12 cellular contexts compared by ENCODE assay signal in the genomic region with DNA sequence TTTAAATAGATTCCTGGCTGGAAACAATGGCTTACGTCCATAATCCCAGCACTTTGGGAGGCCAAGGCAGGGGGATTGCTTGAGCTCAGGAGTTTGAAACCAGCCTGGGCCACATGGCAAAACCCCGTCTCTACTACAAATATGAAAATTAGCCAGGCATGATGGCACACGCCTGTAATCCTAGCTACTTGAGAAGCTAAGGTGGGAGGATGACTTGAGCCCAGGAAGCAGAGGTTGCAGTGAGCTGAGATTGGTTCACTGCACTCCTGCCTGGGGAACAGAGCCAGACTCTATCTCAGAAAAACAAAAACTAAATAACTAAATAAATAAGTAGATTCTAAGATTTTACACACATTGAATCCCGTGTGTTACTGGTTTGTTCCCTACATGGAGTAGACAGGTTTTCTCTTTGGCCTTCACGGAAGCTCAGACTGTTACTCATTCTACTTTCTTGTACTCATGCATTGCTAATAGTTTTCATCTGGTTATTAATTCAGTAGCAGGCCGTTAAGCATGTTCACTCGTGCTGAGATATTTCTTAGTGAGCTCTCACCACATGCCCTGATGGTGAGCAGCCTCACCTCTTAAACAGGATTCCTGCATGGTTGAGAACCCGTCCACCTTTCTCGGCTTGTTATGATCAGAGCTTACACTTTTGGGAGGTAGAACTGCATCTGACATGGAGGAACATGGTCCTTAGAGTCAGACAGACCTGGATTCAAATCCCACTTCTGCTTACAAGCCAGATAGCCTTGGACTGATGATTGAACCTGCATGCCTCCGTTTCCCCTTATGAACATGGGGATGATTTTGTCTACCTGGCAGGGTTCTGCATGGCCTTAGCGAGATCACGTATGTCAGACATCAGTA. TPM values are rescaled to one million over a fixed set of nuclear protein-coding genes. Genes with fewer than 3 reads are reported as not detected.
DNase-seq lines count a peak whose midpoint lies in the region; ATAC-seq and TF ChIP-seq lines count a peak whose summit lies in the region.
"Had no signal": no experiment of that assay in that cellular context is flagged by ENCODE, and none has a peak within 500 bp of the region (broad histone marks: within the 10 kb centered on the region; RNA-seq: fewer than 3 reads in every experiment).

No MANE protein-coding gene starts in this region.

- no peak overlapping the region for H3K4me3 Mint-ChIP-seq in CD14-positive monocyte
- H3K4me3 Mint-ChIP-seq in GM23338, result no peak overlapping the region
- H3K4me3 Mint-ChIP-seq in activated naive CD8-positive, alpha-beta T cell, result no peak overlapping the region
- H3K4me3 Mint-ChIP-seq in mesothelial cell of epicardium, result no peak overlapping the region

- ATAC-seq in GM23338, result no peak
- ATAC-seq in GM18909 (IDR thresholded peaks at IDR 0.05; ENCODE audit: poor library complexity, unreplicated experiment), result no peak
- ATAC-seq in HG02840 (IDR thresholded peaks at IDR 0.05; ENCODE audit: low FRiP score, unreplicated experiment), result no peak

- TF ChIP-seq POLR2A in Peyer's patch (IDR thresholded peaks at IDR 0.05) (no peak), transverse colon (IDR thresholded peaks at IDR 0.05) (no peak)

- no peak overlapping the region for H3K4me3 ChIP-seq in GM23338
- no peak overlapping the region for H3K4me3 ChIP-seq in Peyer's patch
- H3K4me3 ChIP-seq in transverse colon, result no peak overlapping the region
- H3K4me3 ChIP-seq: left ventricle myocardium inferior had no signal

- H3K36me3 Mint-ChIP-seq in CD14-positive monocyte (peaks cover 26 to 44% of the 10 kb centered on the region in 2 donors), GM23338 (ENCODE audit: low read depth) (peaks cover 15% of the 10 kb centered on the region), mesothelial cell of epicardium (peaks cover 14% of the 10 kb centered on the region)
- peaks cover 14% of the 10 kb centered on the region for H3K36me3 Mint-ChIP-seq in activated naive CD8-positive, alpha-beta T cell

- no peaks in the 10 kb centered on the region for H3F3A ChIP-seq in GM23338 (replicated peaks; ENCODE audit: low read depth)

- intact Hi-C loops in CD14-positive monocyte (cut with micrococcal nuclease), result loop anchor here in 1 of 2 donors (10.0 kb wide), 1 partner anchor 136 kb away; no protein-coding TSS in a partner anchor
- intact Hi-C loops in transverse colon (cut with DNase I; ENCODE audit: low total_unique reads), result no loop called here

- no peak for TF ChIP-seq CTCF in CD14-positive monocyte (IDR thresholded peaks at IDR 0.05)
- TF ChIP-seq CTCF in GM23338 (conservative IDR thresholded peaks at IDR 0.05; ENCODE audit: low read depth in 2 of 2), result no peak
- no peak for TF ChIP-seq CTCF in mesothelial cell of epicardium (IDR thresholded peaks at IDR 0.05; ENCODE audit: unreplicated experiment)
- TF ChIP-seq CTCF in Peyer's patch (IDR thresholded peaks at IDR 0.05), result no peak
- TF ChIP-seq CTCF in transverse colon (IDR thresholded peaks at IDR 0.05), result no peak

- H3K27ac ChIP-seq in GM23338 (ENCODE audit: low read depth) (no peak overlapping the region; the same call in 1 of the 2 replicates), Peyer's patch (peak overlapping the region in 2 of 4 donors; percentile 30 to 59), transverse colon (no peak overlapping the region)
- H3K27ac ChIP-seq: left ventricle myocardium inferior had no signal

- TF ChIP-seq EP300 in transverse colon (IDR thresholded peaks at IDR 0.05; ENCODE audit: low read depth), result no peak

- H3K9me3 Mint-ChIP-seq in CD14-positive monocyte (peaks cover 0 to 5% (median 0%) of the 10 kb centered on the region in 7 donors), GM23338 (no peaks in the 10 kb centered on the region), mesothelial cell of epicardium (peaks cover 15% of the 10 kb centered on the region)
- no peaks in the 10 kb centered on the region for H3K9me3 Mint-ChIP-seq in activated naive CD8-positive, alpha-beta T cell (ENCODE audit: low read depth)

- H3K36me3 ChIP-seq in GM23338 (ENCODE audit: insufficient read depth), result no peaks in the 10 kb centered on the region; the same call in 1 of the 2 replicates
- H3K36me3 ChIP-seq in Peyer's patch, result no peaks in the 10 kb centered on the region
- no peaks in the 10 kb centered on the region for H3K36me3 ChIP-seq in transverse colon
- H3K36me3 ChIP-seq: left ventricle myocardium inferior had no signal

- peaks cover 11% of the 10 kb centered on the region for H3K4me1 ChIP-seq in GM23338 (ENCODE audit: insufficient read depth)
- peaks cover 0 to 11% (median 3%) of the 10 kb centered on the region in 4 donors for H3K4me1 ChIP-seq in Peyer's patch
- peaks cover 0 to 6% (median 0%) of the 10 kb centered on the region in 4 donors for H3K4me1 ChIP-seq in transverse colon

- H3K27ac Mint-ChIP-seq in CD14-positive monocyte (peak overlapping the region in 4 of 7 donors; percentile 35 to 83 (median 52)), GM23338 (peak overlapping the region; percentile 56; the same call in 1 of the 2 replicates), mesothelial cell of epicardium (peak overlapping the region; percentile 82)
- peak overlapping the region; percentile 58 for H3K27ac Mint-ChIP-seq in activated naive CD8-positive, alpha-beta T cell

- no peaks in the 10 kb centered on the region for H3K9me2 ChIP-seq in GM23338 (ENCODE audit: insufficient read depth)

- in situ Hi-C loops in transverse colon (cut with MboI; ENCODE audit: low pct_ligation_motif_present in 1 of 4, low pct_unique_long_range_greater_than_20kb in 1 of 4, low sequenced_read_pairs in 3 of 4), result no loop called here

- H3K27me3 ChIP-seq in GM23338 (ENCODE audit: insufficient read depth) (no peaks in the 10 kb centered on the region), Peyer's patch (no peaks in the 10 kb centered on the region), transverse colon (no peaks in the 10 kb centered on the region)

- H3K9me3 ChIP-seq in Peyer's patch (no peaks in the 10 kb centered on the region), transverse colon (no peaks in the 10 kb centered on the region)
- H3K9me3 ChIP-seq: left ventricle myocardium inferior had no signal

- H2AFZ ChIP-seq in GM23338, result no peak overlapping the region

- H3K4me2 ChIP-seq in GM23338, result no peak overlapping the region

- H3K4me1 Mint-ChIP-seq in CD14-positive monocyte, result peaks cover 38% of the 10 kb centered on the region
- H3K4me1 Mint-ChIP-seq in GM23338, result peaks cover 14% of the 10 kb centered on the region
- H3K4me1 Mint-ChIP-seq in activated naive CD8-positive, alpha-beta T cell (ENCODE audit: low read depth), result peaks cover 78% of the 10 kb centered on the region
- H3K4me1 Mint-ChIP-seq in mesothelial cell of epicardium, result peaks cover 15% of the 10 kb centered on the region

- H3K27me3 Mint-ChIP-seq in CD14-positive monocyte (ENCODE audit: low read depth in 3 of 3), result no peaks in the 10 kb centered on the region
- peaks cover 3% of the 10 kb centered on the region for H3K27me3 Mint-ChIP-seq in GM23338 (ENCODE audit: insufficient read depth, low read depth, poor library complexity)
- no peaks in the 10 kb centered on the region for H3K27me3 Mint-ChIP-seq in activated naive CD8-positive, alpha-beta T cell
- no peaks in the 10 kb centered on the region for H3K27me3 Mint-ChIP-seq in mesothelial cell of epicardium (ENCODE audit: low read depth)

- H3K79me2 ChIP-seq in GM23338 (replicated peaks; ENCODE audit: insufficient read depth), result 0 out of 2 replicates have a peak, but pooled peaks cover 2% of the 10 kb centered on the region

- DNase-seq in CD14-positive monocyte (ENCODE audit: low spot score), result no peak
- no peak for DNase-seq in GM23338 (ENCODE audit: low spot score)
- DNase-seq in mesothelial cell of epicardium (ENCODE audit: low spot score in 2 of 2, unreplicated experiment in 2 of 2), result peak in 1 of 2 experiments; percentile 20
- DNase-seq in Peyer's patch, result no peak
- DNase-seq in transverse colon, result no peak
- DNase-seq: activated CD4-positive, alpha-beta T cell treated with anti-CD3 and anti-CD28 coated beads, Interleukin-2, amount 50 U/mL, for 1 hour; glutamatergic neuron; left ventricle myocardium inferior; stimulated activated CD4-positive, alpha-beta T cell treated with anti-CD3 and anti-CD28 coated beads, Interleukin-15, amount 100 ng/mL, for 24 hours had no signal

- peaks cover 4% of the 10 kb centered on the region; the same call in 1 of the 2 replicates for H4K20me1 ChIP-seq in GM23338 (replicated peaks; ENCODE audit: insufficient read depth)

- 78 to 95% methylated on average over 7 to 12 of the region's 12 CpGs for WGBS in transverse colon (ENCODE audit: low coverage in 1 of 2), 2 donors

TF ChIP-seq in GM23338, 12 proteins besides CTCF, POLR2A, EP300 and RAD21 (continues in another document):
- TF ChIP-seq, protein P1, sequence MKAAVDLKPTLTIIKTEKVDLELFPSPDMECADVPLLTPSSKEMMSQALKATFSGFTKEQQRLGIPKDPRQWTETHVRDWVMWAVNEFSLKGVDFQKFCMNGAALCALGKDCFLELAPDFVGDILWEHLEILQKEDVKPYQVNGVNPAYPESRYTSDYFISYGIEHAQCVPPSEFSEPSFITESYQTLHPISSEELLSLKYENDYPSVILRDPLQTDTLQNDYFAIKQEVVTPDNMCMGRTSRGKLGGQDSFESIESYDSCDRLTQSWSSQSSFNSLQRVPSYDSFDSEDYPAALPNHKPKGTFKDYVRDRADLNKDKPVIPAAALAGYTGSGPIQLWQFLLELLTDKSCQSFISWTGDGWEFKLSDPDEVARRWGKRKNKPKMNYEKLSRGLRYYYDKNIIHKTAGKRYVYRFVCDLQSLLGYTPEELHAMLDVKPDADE (IDR thresholded peaks at IDR 0.05), result no peak
- TF ChIP-seq EZH2phosphoT487 (IDR thresholded peaks at IDR 0.05; ENCODE audit: unreplicated experiment) (no peak), ZNF114 (CRISPR knock-in tag; IDR thresholded peaks at IDR 0.05) (no peak), JUNB (IDR thresholded peaks at IDR 0.05; ENCODE audit: unreplicated experiment) (no peak), ZNF331 (CRISPR knock-in tag; IDR thresholded peaks at IDR 0.05; ENCODE audit: low read depth) (no peak)

RNA-seq across cellular contexts. Expression of a gene that starts 49.1 kb away (rescaled TPM):
- 100 to 1,000 TPM; 146 to 148 TPM for polyA plus RNA-seq in CD14-positive monocyte
- total RNA-seq in GM23338 (2014; rRNA removed; shearing (Covaris generic)), result 23.6 and 32.2 TPM in 2 replicates
- polyA plus RNA-seq in GM23338 (2016; fragmentation: Nextera tagmentation; extraction: Ambion mirVana), result 88.3 and 93.6 TPM in 2 replicates
- 14.2 to 18.0 TPM (median 16.6 TPM) in 3 replicates for total RNA-seq in mesothelial cell of epicardium
- total RNA-seq in Peyer's patch, result 10 to 100 TPM in 2 of 4 donors, 1 to 10 TPM in 2; 5.7 to 41.3 (median 10.5) TPM
- 10 to 100 TPM in 2 of 4 donors, 1 to 10 TPM in 2; 3.4 to 16.0 (median 7.1) TPM for total RNA-seq in transverse colon
